ENCODE assay signal across 19 cellular contexts in the genomic region with DNA sequence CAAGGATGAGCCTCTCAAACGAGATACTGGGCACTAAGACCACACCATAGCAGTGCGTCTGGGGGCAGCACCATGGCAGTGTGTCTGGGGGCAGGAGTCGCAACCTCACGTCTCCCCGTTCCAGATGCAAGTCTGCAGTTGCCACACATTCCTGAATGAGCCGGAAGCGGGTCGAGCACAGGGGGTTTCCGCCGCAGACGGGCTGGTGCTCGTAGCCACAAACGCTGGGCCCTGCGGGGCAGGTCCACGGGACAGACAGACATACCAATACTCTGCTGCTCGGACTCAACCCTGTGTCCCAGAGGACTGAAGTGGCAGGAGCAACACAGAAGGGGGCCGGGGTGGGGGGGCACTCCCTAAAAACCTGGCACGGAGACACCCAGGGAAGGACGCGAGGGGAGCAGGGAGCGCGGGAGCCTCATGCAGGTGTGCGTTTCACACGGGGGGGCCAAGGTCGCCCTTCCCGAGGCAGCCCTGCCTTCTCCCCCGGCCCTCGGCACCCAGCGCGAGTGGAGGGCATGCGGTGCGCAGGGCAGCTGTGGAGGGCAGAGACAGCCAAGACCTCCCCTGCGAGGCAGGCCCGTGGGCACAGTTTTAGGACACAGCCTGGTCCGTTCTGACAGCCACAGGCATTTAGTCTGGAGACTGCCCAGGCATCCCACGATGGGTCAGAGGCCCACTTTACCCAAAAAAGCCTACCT. TPM values are rescaled to one million over a fixed set of nuclear protein-coding genes. Genes with fewer than 3 reads are reported as not detected.
DNase-seq lines count a peak whose midpoint lies in the region; ATAC-seq, FAIRE-seq and TF ChIP-seq lines count a peak whose summit lies in the region.
"Had no signal": no experiment of that assay in that cellular context is flagged by ENCODE, and none has a peak within 500 bp of the region (broad histone marks: within the 10 kb centered on the region; RNA-seq: fewer than 3 reads in every experiment).

No MANE protein-coding gene starts in this region.

- H3K4me3 Mint-ChIP-seq in activated CD8-positive, alpha-beta T cell treated with anti-CD3 and anti-CD28 coated beads, Interleukin-2, amount 10 ng/mL, durations not matched to agents 7 days and 5 days, result no peak overlapping the region
- H3K4me3 Mint-ChIP-seq: CD4-positive, alpha-beta T cell had no signal

- ATAC-seq in Right ventricle myocardium superior (ENCODE audit: poor library complexity), result no peak
- ATAC-seq in heart right ventricle, result no peak
- no peak for ATAC-seq in HG02759 (IDR thresholded peaks at IDR 0.05; ENCODE audit: unreplicated experiment)
- ATAC-seq in activated CD8-positive, alpha-beta T cell treated with anti-CD3 and anti-CD28 coated beads, Interleukin-2, amount 10 ng/mL, durations not matched to agents 7 days and 5 days, result no peak

- H3K9ac ChIP-seq in kidney (ENCODE audit: low read length in 2 of 2), result no peak overlapping the region

- H3K36me3 ChIP-seq in heart right ventricle (peaks cover 0 to 63% (median 38%) of the 10 kb centered on the region in 9 donors), kidney (ENCODE audit: control insufficient read depth in 1 of 2, insufficient read depth in 2 of 2, low read length in 2 of 2) (peaks cover 16 to 23% of the 10 kb centered on the region in 2 donors), neutrophil (peaks cover 54% of the 10 kb centered on the region)

- CTCF ChIA-PET in activated CD8-positive, alpha-beta T cell treated with anti-CD3 and anti-CD28 coated beads, Interleukin-2, amount 10 ng/mL, durations not matched to agents 7 days and 5 days (lab: Charles Lee), result no interaction called here

- H3K4me1 Mint-ChIP-seq in activated CD8-positive, alpha-beta T cell treated with anti-CD3 and anti-CD28 coated beads, Interleukin-2, amount 10 ng/mL, durations not matched to agents 7 days and 5 days (ENCODE audit: low read depth), result peaks cover 34% of the 10 kb centered on the region

- H3K27ac ChIP-seq in heart right ventricle, result peak overlapping the region in 1 of 10 donors; percentile 44
- peak overlapping the region in 1 of 2 donors; percentile 20 for H3K27ac ChIP-seq in kidney (ENCODE audit: low read depth in 2 of 2, low read length in 2 of 2)
- H3K27ac ChIP-seq in neutrophil, result peak overlapping the region; percentile 13

- H3K27me3 Mint-ChIP-seq in activated CD8-positive, alpha-beta T cell treated with anti-CD3 and anti-CD28 coated beads, Interleukin-2, amount 10 ng/mL, durations not matched to agents 7 days and 5 days (ENCODE audit: low read depth), result no peaks in the 10 kb centered on the region
- H3K27me3 Mint-ChIP-seq: CD4-positive, alpha-beta T cell had no signal

- H3K4me3 ChIP-seq in heart right ventricle (no peak overlapping the region), kidney (ENCODE audit: low read length in 2 of 2) (no peak overlapping the region), neutrophil (ENCODE audit: low read depth in 1 of 2, low read length in 1 of 2) (no peak overlapping the region)
- H3K4me3 ChIP-seq: HAP-1 had no signal

- H3K36me3 Mint-ChIP-seq in activated CD8-positive, alpha-beta T cell treated with anti-CD3 and anti-CD28 coated beads, Interleukin-2, amount 10 ng/mL, durations not matched to agents 7 days and 5 days (ENCODE audit: low read depth), result peaks cover 39% of the 10 kb centered on the region

- intact Hi-C loops in Right ventricle myocardium superior (cut with DNase I), result no loop called here
- intact Hi-C loops in heart right ventricle (cut with DNase I), result loop anchor here in 1 of 10 donors (5.0 kb wide), 1 partner anchor 47 kb away; a partner anchor contains a TSS
- intact Hi-C loops in kidney (cut with DNase I), result no loop called here

- H3K27me3 ChIP-seq in heart right ventricle (no peaks in the 10 kb centered on the region), neutrophil (no peaks in the 10 kb centered on the region)

- H3K4me1 ChIP-seq in heart right ventricle (peaks cover 15 to 61% (median 33%) of the 10 kb centered on the region in 9 donors), kidney (ENCODE audit: control insufficient read depth in 1 of 2, insufficient read depth in 1 of 2, low read depth in 1 of 2, low read length in 2 of 2) (peaks cover 19 to 23% of the 10 kb centered on the region in 2 donors), neutrophil (ENCODE audit: control insufficient read depth in 1 of 2, insufficient read depth in 1 of 2, low read depth in 1 of 2, low read length in 1 of 2) (peaks cover 31 to 32% of the 10 kb centered on the region in 2 experiments)

- TF ChIP-seq CTCF in heart right ventricle (IDR thresholded peaks at IDR 0.05) (no peak), kidney (IDR thresholded peaks at IDR 0.05; ENCODE audit: borderline replicate concordance, extremely low read depth, insufficient read depth) (no peak), neutrophil (IDR thresholded peaks at IDR 0.05) (no peak)

- FAIRE-seq in kidney (lab: Jason Lieb, UNC), result no peak
- FAIRE-seq: G401.6 had no signal

- 93 to 95% methylated on average over 36 of the region's 36 CpGs for WGBS in heart right ventricle, 2 donors

- H3K27ac Mint-ChIP-seq in activated CD8-positive, alpha-beta T cell treated with anti-CD3 and anti-CD28 coated beads, Interleukin-2, amount 10 ng/mL, durations not matched to agents 7 days and 5 days, result no peak overlapping the region

- no peaks in the 10 kb centered on the region for H3K9me3 ChIP-seq in heart right ventricle
- H3K9me3 ChIP-seq in kidney (ENCODE audit: control insufficient read depth in 1 of 2, low read length in 2 of 2), result no peaks in the 10 kb centered on the region
- no peaks in the 10 kb centered on the region for H3K9me3 ChIP-seq in neutrophil
- H3K9me3 ChIP-seq: Caco-2, HAP-1 had no signal

- no peaks in the 10 kb centered on the region for H3K9me3 Mint-ChIP-seq in activated CD8-positive, alpha-beta T cell treated with anti-CD3 and anti-CD28 coated beads, Interleukin-2, amount 10 ng/mL, durations not matched to agents 7 days and 5 days (ENCODE audit: insufficient read depth)
- H3K9me3 Mint-ChIP-seq: CD4-positive, alpha-beta T cell had no signal

- POLR2A ChIA-PET in activated CD8-positive, alpha-beta T cell treated with anti-CD3 and anti-CD28 coated beads, Interleukin-2, amount 10 ng/mL, durations not matched to agents 7 days and 5 days (lab: Charles Lee), result no interaction called here

- peak; percentile 27 for DNase-seq in Right ventricle myocardium superior
- no peak for DNase-seq in heart right ventricle
- peak; percentile 69 for DNase-seq in kidney
- no peak for DNase-seq in foreskin melanocyte
- DNase-seq in activated CD8-positive, alpha-beta T cell treated with anti-CD3 and anti-CD28 coated beads, Interleukin-2, amount 10 ng/mL, durations not matched to agents 7 days and 5 days, result no peak
- DNase-seq in mesenteric fat pad (ENCODE audit: low spot score), result no peak
- DNase-seq: 8988T; CD4-positive, alpha-beta T cell; NCI-H1105 treated with DMSO at 0.1 percent for 48 hours; NCI-H1694 treated with DMSO at 0.1 percent for 48 hours; NCI-H2227 treated with DMSO at 0.1 percent for 48 hours; NCI-H510A treated with DMSO at 0.1 percent for 48 hours; NCI-H774; OCI-M1 had no signal

RNA-seq across cellular contexts. Expression of a gene that starts 24.5 kb away (rescaled TPM):
- total RNA-seq in Right ventricle myocardium superior, result 133 TPM
- 100 to 1,000 TPM; 109 to 188 (median 148) TPM for total RNA-seq in heart right ventricle
- polyA plus RNA-seq in heart right ventricle, result 100 to 1,000 TPM; 122 to 172 TPM
- 378 TPM for total RNA-seq in kidney
- 187 TPM for polyA plus RNA-seq in kidney (ENCODE audit: insufficient read depth, low read depth, low replicate concordance)
- total RNA-seq in activated CD8-positive, alpha-beta T cell treated with anti-CD3 and anti-CD28 coated beads, Interleukin-2, amount 10 ng/mL, durations not matched to agents 7 days and 5 days, result 10 to 100 TPM; 54.9 to 55.2 TPM
- total RNA-seq in mesenteric fat pad, result 161 TPM

RNA-seq across cellular contexts. Expression of a gene that starts 31.1 kb away (rescaled TPM):
- 66.5 TPM for total RNA-seq in Right ventricle myocardium superior
- 10 to 100 TPM; 56.9 to 80.9 (median 72.6) TPM for total RNA-seq in heart right ventricle
- polyA plus RNA-seq in heart right ventricle, result 10 to 100 TPM; 14.9 to 70.0 TPM
- 88.6 TPM for total RNA-seq in kidney
- 89.9 TPM for polyA plus RNA-seq in kidney (ENCODE audit: insufficient read depth, low read depth, low replicate concordance)
- total RNA-seq in activated CD8-positive, alpha-beta T cell treated with anti-CD3 and anti-CD28 coated beads, Interleukin-2, amount 10 ng/mL, durations not matched to agents 7 days and 5 days, result 100 to 1,000 TPM in 1 of 2 experiments, 10 to 100 TPM in 1; 98.8 to 102 TPM
- total RNA-seq in mesenteric fat pad, result 82.2 TPM

RNA-seq across cellular contexts. Expression of a gene that starts 47.4 kb away (rescaled TPM):
- total RNA-seq in Right ventricle myocardium superior, result 64.5 TPM
- 10 to 100 TPM; 58.1 to 89.5 (median 67.0) TPM for total RNA-seq in heart right ventricle
- polyA plus RNA-seq in heart right ventricle, result 10 to 100 TPM; 39.6 to 59.3 TPM
- 86.0 TPM for total RNA-seq in kidney
- polyA plus RNA-seq in kidney (ENCODE audit: insufficient read depth, low read depth, low replicate concordance), result 39.4 TPM
- total RNA-seq in activated CD8-positive, alpha-beta T cell treated with anti-CD3 and anti-CD28 coated beads, Interleukin-2, amount 10 ng/mL, durations not matched to agents 7 days and 5 days, result 10 to 100 TPM; 85.5 to 86.0 TPM
- 123 TPM for total RNA-seq in mesenteric fat pad

Comparison
In these comparisons a context has a peak if more than half of its experiments do, and no peak if none do; other contexts are left out.
1. DNase-seq: peak in Right ventricle myocardium superior (single experiment) and kidney (single experiment); none in heart right ventricle (0 of 2), foreskin melanocyte (single experiment), activated CD8-positive, alpha-beta T cell treated with anti-CD3 and anti-CD28 coated beads, Interleukin-2, amount 10 ng/mL, durations not matched to agents 7 days and 5 days (single experiment) and mesenteric fat pad (single experiment).